In the genomic region with DNA sequence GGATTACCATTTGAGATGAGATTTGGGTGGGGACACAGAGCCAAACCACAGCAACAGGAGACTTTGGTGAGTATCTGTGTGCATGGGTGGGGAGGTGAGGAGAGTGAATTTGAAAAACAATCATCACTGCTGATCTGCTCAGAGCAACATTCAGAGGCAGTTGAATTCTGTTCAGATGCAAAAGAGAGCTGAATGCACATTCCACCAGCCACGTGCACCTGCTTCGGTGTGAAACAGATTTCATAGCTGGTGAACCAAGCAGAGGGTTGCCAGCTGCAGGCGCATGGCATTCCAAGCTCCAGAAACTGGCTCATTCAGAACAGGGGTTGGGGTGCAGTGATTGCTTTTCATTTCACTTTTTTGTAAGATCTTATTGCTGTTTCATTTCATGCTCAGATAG, we compare ENCODE assay signal across 21 cellular contexts.
"Had no signal": no experiment of that assay in that cellular context is flagged by ENCODE, and none has a peak within 500 bp of the region (broad histone marks: within the 10 kb centered on the region; RNA-seq: fewer than 3 reads in every experiment).

No MANE protein-coding gene starts in this region.

- H3K9ac ChIP-seq: neural progenitor cell had no signal

- H3K36me3 Mint-ChIP-seq: natural killer cell treated with Interleukin-12 subunit alpha and Interleukin-12 subunit beta and Interleukin-15 and Interleukin-18, amount 100 ng/mL, for 72 hours; neural progenitor cell had no signal

- FAIRE-seq: small intestine had no signal

- H3K4me3 ChIP-seq: colonic mucosa, hepatocyte, lung, neural progenitor cell, ovary, suprapubic skin, thyroid gland, upper lobe of left lung, vagina had no signal

- H3K27ac ChIP-seq: colonic mucosa, foreskin keratinocyte, hepatocyte, neural progenitor cell, ovary, suprapubic skin, thyroid gland, upper lobe of left lung, vagina had no signal

- H3K27me3 ChIP-seq: colonic mucosa, foreskin keratinocyte, hepatocyte, ovary, thyroid gland, upper lobe of left lung, vagina had no signal

- H3K4me1 Mint-ChIP-seq: neural progenitor cell had no signal

- H2AFZ ChIP-seq: hepatocyte, neural progenitor cell had no signal

- H3K9me3 ChIP-seq: colonic mucosa, ovary, suprapubic skin, thyroid gland, upper lobe of left lung, vagina had no signal

- H3K27ac Mint-ChIP-seq: natural killer cell treated with Interleukin-12 subunit alpha and Interleukin-12 subunit beta and Interleukin-15 and Interleukin-18, amount 100 ng/mL, for 72 hours; neural progenitor cell had no signal

- H3K4me3 Mint-ChIP-seq: natural killer cell treated with Interleukin-12 subunit alpha and Interleukin-12 subunit beta and Interleukin-15 and Interleukin-18, amount 100 ng/mL, for 72 hours; neural progenitor cell had no signal

- H3K4me1 ChIP-seq: colonic mucosa, foreskin keratinocyte, neural progenitor cell, suprapubic skin, thyroid gland, upper lobe of left lung, vagina had no signal

- H3K36me3 ChIP-seq: colonic mucosa, neural progenitor cell, ovary, suprapubic skin, thyroid gland, upper lobe of left lung, vagina had no signal

- H3K9me3 Mint-ChIP-seq: natural killer cell treated with Interleukin-12 subunit alpha and Interleukin-12 subunit beta and Interleukin-15 and Interleukin-18, amount 100 ng/mL, for 72 hours; neural progenitor cell had no signal

- ATAC-seq: foreskin keratinocyte; left colon; left ventricle myocardium superior; natural killer cell treated with Interleukin-12 subunit alpha and Interleukin-12 subunit beta and Interleukin-15 and Interleukin-18, amount 100 ng/mL, for 72 hours; right cardiac atrium had no signal

- H3K4me2 ChIP-seq: hepatocyte, neural progenitor cell had no signal

- DNase-seq: dermis blood vessel endothelial cell; foreskin keratinocyte; left colon; left ventricle myocardium superior; mesenchymal stem cell; midbrain; nucleus accumbens; ovary; right cardiac atrium; small intestine; stimulated activated CD4-positive, alpha-beta T cell treated with anti-CD3 and anti-CD28 coated beads, Interleukin-12 subunit alpha, Interleukin-12 subunit beta, amount 100 ng/mL, for 4 hours; stimulated activated naive CD4-positive, alpha-beta T cell treated with Interleukin-2 at 50 U/mL for 16 hours; thyroid gland; upper lobe of left lung had no signal

- H3K79me2 ChIP-seq: hepatocyte had no signal
